In the genomic region with DNA sequence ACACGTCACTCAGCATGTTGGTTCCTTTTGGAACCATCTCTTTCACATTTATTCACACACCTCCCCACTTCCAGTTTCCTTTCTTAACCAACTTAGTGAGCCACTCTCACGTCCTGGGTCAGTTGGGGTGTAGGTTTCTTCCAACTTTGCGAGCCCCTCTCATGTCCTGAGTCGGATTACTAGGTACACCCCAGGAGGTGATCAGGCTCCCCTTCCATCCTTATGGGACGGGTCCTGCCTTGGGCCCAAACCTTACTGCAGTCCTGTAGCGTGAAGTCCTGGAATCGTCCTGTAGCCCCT, we compare ENCODE assay signal across 1 cellular context.
TF ChIP-seq lines count a peak whose summit lies in the region.

No MANE protein-coding gene starts in this region.

TF ChIP-seq in K562, 482 proteins besides CTCF, POLR2A, EP300 and RAD21:
- TF ChIP-seq, protein P1, sequence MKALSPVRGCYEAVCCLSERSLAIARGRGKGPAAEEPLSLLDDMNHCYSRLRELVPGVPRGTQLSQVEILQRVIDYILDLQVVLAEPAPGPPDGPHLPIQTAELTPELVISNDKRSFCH (CRISPR knock-in tag; IDR thresholded peaks at IDR 0.05), result no peak
- TF ChIP-seq, protein P1 (tag; IDR thresholded peaks at IDR 0.05), result peak; percentile 32; the same call in 1 of the 2 replicates
- peak; percentile 8; the same call in 1 of the 2 replicates for TF ChIP-seq ZNF644 (tag; IDR thresholded peaks at IDR 0.05; ENCODE audit: low read depth)
- TF ChIP-seq, protein P2, sequence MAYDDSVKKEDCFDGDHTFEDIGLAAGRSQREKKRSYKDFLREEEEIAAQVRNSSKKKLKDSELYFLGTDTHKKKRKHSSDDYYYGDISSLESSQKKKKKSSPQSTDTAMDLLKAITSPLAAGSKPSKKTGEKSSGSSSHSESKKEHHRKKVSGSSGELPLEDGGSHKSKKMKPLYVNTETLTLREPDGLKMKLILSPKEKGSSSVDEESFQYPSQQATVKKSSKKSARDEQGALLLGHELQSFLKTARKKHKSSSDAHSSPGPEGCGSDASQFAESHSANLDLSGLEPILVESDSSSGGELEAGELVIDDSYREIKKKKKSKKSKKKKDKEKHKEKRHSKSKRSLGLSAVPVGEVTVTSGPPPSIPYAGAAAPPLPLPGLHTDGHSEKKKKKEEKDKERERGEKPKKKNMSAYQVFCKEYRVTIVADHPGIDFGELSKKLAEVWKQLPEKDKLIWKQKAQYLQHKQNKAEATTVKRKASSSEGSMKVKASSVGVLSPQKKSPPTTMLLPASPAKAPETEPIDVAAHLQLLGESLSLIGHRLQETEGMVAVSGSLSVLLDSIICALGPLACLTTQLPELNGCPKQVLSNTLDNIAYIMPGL (CRISPR knock-in tag; IDR thresholded peaks at IDR 0.05), result no peak
- peak; percentile 20; the same call in 1 of the 2 replicates for TF ChIP-seq ZNF263 (CRISPR knock-in tag; IDR thresholded peaks at IDR 0.05; ENCODE audit: borderline replicate concordance)
- TF ChIP-seq RERE (CRISPR knock-in tag; IDR thresholded peaks at IDR 0.05; ENCODE audit: borderline replicate concordance), result 0 out of 2 replicates have a peak, but pooled peaks have one; percentile 67
- no peak for TF ChIP-seq ZNF277 (CRISPR knock-in tag; IDR thresholded peaks at IDR 0.05; ENCODE audit: borderline replicate concordance)
- TF ChIP-seq PHF20 (IDR thresholded peaks at IDR 0.05; ENCODE audit: partially characterized antibody), result peak; percentile 33
- TF ChIP-seq, protein P3, sequence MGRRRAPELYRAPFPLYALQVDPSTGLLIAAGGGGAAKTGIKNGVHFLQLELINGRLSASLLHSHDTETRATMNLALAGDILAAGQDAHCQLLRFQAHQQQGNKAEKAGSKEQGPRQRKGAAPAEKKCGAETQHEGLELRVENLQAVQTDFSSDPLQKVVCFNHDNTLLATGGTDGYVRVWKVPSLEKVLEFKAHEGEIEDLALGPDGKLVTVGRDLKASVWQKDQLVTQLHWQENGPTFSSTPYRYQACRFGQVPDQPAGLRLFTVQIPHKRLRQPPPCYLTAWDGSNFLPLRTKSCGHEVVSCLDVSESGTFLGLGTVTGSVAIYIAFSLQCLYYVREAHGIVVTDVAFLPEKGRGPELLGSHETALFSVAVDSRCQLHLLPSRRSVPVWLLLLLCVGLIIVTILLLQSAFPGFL (CRISPR knock-in tag; IDR thresholded peaks at IDR 0.05), result peak; percentile 45; the same call in 1 of the 2 replicates
- TF ChIP-seq IRF1 (CRISPR knock-in tag; IDR thresholded peaks at IDR 0.05; ENCODE audit: borderline replicate concordance), result peak; percentile 58; the same call in 1 of the 2 replicates
- TF ChIP-seq ATF1 (CRISPR knock-in tag; IDR thresholded peaks at IDR 0.05), result no peak
- no peak for TF ChIP-seq ATF1 (tag; IDR thresholded peaks at IDR 0.05)
